In the genomic region with DNA sequence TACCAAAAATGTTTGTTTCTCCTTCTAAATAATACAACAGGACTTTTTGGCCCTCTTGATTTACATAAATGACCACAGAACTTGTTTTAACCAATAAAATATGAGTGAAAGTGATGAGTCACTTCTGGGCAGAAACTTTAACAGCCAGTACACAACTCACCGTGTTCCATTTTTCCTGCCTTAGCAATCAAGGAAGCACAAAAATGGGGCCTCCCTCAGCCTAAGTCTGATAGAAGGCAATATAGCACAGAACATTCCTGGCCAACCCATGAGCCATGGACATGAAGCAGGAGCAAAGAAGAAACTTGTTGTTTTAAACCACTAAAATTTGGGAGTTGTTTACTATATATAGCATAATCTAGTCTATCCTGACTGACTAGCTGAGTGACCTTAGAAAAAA, we compare ENCODE assay signal across 10 cellular contexts.
A peak's percentile ranks its signal among the peaks of the same experiment; 100 is the strongest.
DNase-seq lines count a peak whose midpoint lies in the region; TF ChIP-seq lines count a peak whose summit lies in the region.
"Had no signal": no experiment of that assay in that cellular context is flagged by ENCODE, and none has a peak within 500 bp of the region (broad histone marks: within the 10 kb centered on the region; RNA-seq: fewer than 3 reads in every experiment).

No MANE protein-coding gene starts in this region.

- DNase-seq in GM12865 (ENCODE audit: low read depth) (peak; percentile 22), OCI-M1 (lab: John Stamatoyannopoulos, UW) (peak; percentile 65), epithelial cell of prostate (ENCODE audit: low read depth, low spot score) (peak; percentile 84), skeletal muscle cell (ENCODE audit: low read depth) (peak; percentile 32), NCI-H1930 (lab: John Stamatoyannopoulos, UW) (no peak), NCI-H2029 treated with DMSO at 0.1 percent for 48 hours (lab: John Stamatoyannopoulos, UW) (no peak), germinal center (ENCODE audit: low spot score) (no peak)
- DNase-seq: activated CD4-positive, CD25-positive, alpha-beta regulatory T cell treated with anti-CD3 and anti-CD28 coated beads, Interleukin-2, amount 50 U/mL, for 72 hours; activated gamma-delta T cell treated with Interleukin-2 at 50 U/mL for 16 hours; stimulated activated CD4-positive, alpha-beta T cell treated with anti-CD3 and anti-CD28 coated beads, Interleukin-15, amount 100 ng/mL, for 24 hours had no signal

- H3K27ac ChIP-seq in epithelial cell of prostate = peak overlapping the region; percentile 73

- no peak for TF ChIP-seq CTCF in GM12865 (IDR thresholded peaks at IDR 0.05; ENCODE audit: insufficient read depth, low read depth, low read length, missing control alignments)

- H3K4me3 ChIP-seq in GM12865 (ENCODE audit: low read depth, low read length) = no peak overlapping the region
- H3K4me3 ChIP-seq in skeletal muscle cell (ENCODE audit: low read depth, low read length) = no peak overlapping the region

Comparison
In these comparisons a context has a peak if more than half of its experiments do, and no peak if none do; other contexts are left out.
1. DNase-seq: peak in GM12865 (single experiment), OCI-M1 (single experiment), epithelial cell of prostate (single experiment) and skeletal muscle cell (single experiment); none in NCI-H1930 (0 of 2), NCI-H2029 treated with DMSO at 0.1 percent for 48 hours (single experiment) and germinal center (single experiment).